ENCODE assay signal across 1 cellular context in the genomic region with DNA sequence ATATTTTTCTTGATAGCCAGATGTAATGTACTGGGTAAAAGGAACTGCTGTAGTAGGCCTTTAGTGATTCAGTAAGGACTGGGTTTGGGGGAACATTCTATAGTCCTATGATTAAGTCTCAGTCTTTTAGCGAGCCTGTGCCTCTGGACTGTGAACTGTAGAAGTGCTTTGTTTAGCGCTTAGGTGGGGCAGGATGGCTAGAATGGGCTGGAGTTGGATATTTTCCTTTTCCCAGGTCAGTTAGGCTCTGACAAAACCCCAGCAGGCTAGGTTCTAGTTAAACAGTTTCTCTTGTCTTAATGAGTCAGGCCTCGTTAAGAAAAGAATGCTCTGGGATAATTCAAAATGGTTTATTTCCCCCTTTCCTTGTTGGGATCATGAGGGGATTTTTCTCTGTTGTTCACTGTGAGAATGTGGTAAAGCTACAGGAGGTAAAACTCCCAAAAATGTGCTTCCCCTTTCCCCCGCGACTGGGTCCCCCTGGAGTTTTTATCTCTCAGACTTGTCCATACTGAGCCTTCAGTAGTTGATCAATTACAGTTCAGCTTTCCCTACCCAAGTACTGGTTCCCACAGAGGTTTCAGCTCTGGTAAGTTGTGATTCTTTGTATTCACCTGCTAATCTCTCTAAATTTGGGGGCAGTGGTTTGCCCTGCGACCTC.
TF ChIP-seq lines count a peak whose summit lies in the region.

No MANE protein-coding gene starts in this region.

TF ChIP-seq in WTC11, 78 proteins besides CTCF, POLR2A, EP300 and RAD21 (continued from another document):
- no peak for TF ChIP-seq ATF2 (CRISPR knock-in tag; IDR thresholded peaks at IDR 0.05; ENCODE audit: borderline replicate concordance, low read depth)
- TF ChIP-seq, protein P1, sequence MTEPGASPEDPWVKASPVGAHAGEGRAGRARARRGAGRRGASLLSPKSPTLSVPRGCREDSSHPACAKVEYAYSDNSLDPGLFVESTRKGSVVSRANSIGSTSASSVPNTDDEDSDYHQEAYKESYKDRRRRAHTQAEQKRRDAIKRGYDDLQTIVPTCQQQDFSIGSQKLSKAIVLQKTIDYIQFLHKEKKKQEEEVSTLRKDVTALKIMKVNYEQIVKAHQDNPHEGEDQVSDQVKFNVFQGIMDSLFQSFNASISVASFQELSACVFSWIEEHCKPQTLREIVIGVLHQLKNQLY (CRISPR knock-in tag; IDR thresholded peaks at IDR 0.05): no peak
- no peak for TF ChIP-seq GTF2I (CRISPR knock-in tag; conservative IDR thresholded peaks at IDR 0.05)
- no peak for TF ChIP-seq NR3C1 (CRISPR knock-in tag; conservative IDR thresholded peaks at IDR 0.05; ENCODE audit: low read depth)
- TF ChIP-seq, protein P2, sequence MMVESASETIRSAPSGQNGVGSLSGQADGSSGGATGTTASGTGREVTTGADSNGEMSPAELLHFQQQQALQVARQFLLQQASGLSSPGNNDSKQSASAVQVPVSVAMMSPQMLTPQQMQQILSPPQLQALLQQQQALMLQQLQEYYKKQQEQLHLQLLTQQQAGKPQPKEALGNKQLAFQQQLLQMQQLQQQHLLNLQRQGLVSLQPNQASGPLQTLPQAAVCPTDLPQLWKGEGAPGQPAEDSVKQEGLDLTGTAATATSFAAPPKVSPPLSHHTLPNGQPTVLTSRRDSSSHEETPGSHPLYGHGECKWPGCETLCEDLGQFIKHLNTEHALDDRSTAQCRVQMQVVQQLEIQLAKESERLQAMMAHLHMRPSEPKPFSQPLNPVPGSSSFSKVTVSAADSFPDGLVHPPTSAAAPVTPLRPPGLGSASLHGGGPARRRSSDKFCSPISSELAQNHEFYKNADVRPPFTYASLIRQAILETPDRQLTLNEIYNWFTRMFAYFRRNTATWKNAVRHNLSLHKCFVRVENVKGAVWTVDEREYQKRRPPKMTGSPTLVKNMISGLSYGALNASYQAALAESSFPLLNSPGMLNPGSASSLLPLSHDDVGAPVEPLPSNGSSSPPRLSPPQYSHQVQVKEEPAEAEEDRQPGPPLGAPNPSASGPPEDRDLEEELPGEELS (CRISPR knock-in tag; IDR thresholded peaks at IDR 0.05): no peak
